Comparison of ENCODE assay signal across 1 cellular context in genomic region chr2:73386342-73386868, GRCh38.
A peak's percentile ranks its signal among the peaks of the same experiment; 100 is the strongest.
TF ChIP-seq lines count a peak whose summit lies in the region.

No MANE protein-coding gene starts in this region.

TF ChIP-seq in HEK293, 187 proteins besides CTCF, POLR2A, EP300 and RAD21 (continued from another document):
- TF ChIP-seq ZBTB11 (tag by site-specific recombination; conservative IDR thresholded peaks at IDR 0.05; ENCODE audit: low read depth) = peak; percentile 46
- peak; percentile 74 for TF ChIP-seq ZNF335 (tag by site-specific recombination; conservative IDR thresholded peaks at IDR 0.05)
- TF ChIP-seq ZBTB20 (tag by site-specific recombination; IDR thresholded peaks at IDR 0.05) = peak; percentile 32; the same call in 1 of the 2 replicates
- peak; percentile 15; the same call in 1 of the 2 replicates for TF ChIP-seq KLF16 (tag by site-specific recombination; IDR thresholded peaks at IDR 0.05)
- TF ChIP-seq, protein P1, sequence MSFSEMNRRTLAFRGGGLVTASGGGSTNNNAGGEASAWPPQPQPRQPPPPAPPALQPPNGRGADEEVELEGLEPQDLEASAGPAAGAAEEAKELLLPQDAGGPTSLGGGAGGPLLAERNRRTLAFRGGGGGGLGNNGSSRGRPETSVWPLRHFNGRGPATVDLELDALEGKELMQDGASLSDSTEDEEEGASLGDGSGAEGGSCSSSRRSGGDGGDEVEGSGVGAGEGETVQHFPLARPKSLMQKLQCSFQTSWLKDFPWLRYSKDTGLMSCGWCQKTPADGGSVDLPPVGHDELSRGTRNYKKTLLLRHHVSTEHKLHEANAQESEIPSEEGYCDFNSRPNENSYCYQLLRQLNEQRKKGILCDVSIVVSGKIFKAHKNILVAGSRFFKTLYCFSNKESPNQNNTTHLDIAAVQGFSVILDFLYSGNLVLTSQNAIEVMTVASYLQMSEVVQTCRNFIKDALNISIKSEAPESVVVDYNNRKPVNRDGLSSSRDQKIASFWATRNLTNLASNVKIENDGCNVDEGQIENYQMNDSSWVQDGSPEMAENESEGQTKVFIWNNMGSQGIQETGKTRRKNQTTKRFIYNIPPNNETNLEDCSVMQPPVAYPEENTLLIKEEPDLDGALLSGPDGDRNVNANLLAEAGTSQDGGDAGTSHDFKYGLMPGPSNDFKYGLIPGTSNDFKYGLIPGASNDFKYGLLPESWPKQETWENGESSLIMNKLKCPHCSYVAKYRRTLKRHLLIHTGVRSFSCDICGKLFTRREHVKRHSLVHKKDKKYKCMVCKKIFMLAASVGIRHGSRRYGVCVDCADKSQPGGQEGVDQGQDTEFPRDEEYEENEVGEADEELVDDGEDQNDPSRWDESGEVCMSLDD (tag by site-specific recombination; IDR thresholded peaks at IDR 0.05) = peak; percentile 10; the same call in 1 of the 2 replicates
- no peak for TF ChIP-seq ZXDB (tag by site-specific recombination; IDR thresholded peaks at IDR 0.05)
- TF ChIP-seq ZNF843 (tag by site-specific recombination; IDR thresholded peaks at IDR 0.05) = no peak
- 0 out of 2 replicates have a peak, but pooled peaks have one; percentile 4 for TF ChIP-seq PRDM1 (tag by site-specific recombination; IDR thresholded peaks at IDR 0.05)
- peak; percentile 78 for TF ChIP-seq ZBTB17 (tag by site-specific recombination; IDR thresholded peaks at IDR 0.05)
- no peak for TF ChIP-seq ZBTB21 (tag by site-specific recombination; IDR thresholded peaks at IDR 0.05)
- TF ChIP-seq ZNF274 (IDR thresholded peaks at IDR 0.05; ENCODE audit: low read length) = no peak
- no peak for TF ChIP-seq ZNF274 (tag by site-specific recombination; IDR thresholded peaks at IDR 0.05; ENCODE audit: borderline replicate concordance)
- TF ChIP-seq, protein P2, sequence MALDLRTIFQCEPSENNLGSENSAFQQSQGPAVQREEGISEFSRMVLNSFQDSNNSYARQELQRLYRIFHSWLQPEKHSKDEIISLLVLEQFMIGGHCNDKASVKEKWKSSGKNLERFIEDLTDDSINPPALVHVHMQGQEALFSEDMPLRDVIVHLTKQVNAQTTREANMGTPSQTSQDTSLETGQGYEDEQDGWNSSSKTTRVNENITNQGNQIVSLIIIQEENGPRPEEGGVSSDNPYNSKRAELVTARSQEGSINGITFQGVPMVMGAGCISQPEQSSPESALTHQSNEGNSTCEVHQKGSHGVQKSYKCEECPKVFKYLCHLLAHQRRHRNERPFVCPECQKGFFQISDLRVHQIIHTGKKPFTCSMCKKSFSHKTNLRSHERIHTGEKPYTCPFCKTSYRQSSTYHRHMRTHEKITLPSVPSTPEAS (tag by site-specific recombination; IDR thresholded peaks at IDR 0.05) = no peak
- TF ChIP-seq ZIC2 (tag by site-specific recombination; IDR thresholded peaks at IDR 0.05) = 0 out of 2 replicates have a peak, but pooled peaks have one; percentile 8
- TF ChIP-seq ZNF302 (tag by site-specific recombination; IDR thresholded peaks at IDR 0.05; ENCODE audit: low read depth) = no peak
- no peak for TF ChIP-seq ZNF366 (tag by site-specific recombination; conservative IDR thresholded peaks at IDR 0.05)
- TF ChIP-seq ZNF266 (tag by site-specific recombination; IDR thresholded peaks at IDR 0.05; ENCODE audit: low read depth) = no peak
- TF ChIP-seq TCF7L2 (IDR thresholded peaks at IDR 0.05; ENCODE audit: borderline replicate concordance, low read depth, low read length) = no peak
- TF ChIP-seq ZNF692 (tag by site-specific recombination; IDR thresholded peaks at IDR 0.05) = peak; percentile 2; the same call in 1 of the 2 replicates
